Comparison of ENCODE assay signal across 17 cellular contexts in the genomic region with DNA sequence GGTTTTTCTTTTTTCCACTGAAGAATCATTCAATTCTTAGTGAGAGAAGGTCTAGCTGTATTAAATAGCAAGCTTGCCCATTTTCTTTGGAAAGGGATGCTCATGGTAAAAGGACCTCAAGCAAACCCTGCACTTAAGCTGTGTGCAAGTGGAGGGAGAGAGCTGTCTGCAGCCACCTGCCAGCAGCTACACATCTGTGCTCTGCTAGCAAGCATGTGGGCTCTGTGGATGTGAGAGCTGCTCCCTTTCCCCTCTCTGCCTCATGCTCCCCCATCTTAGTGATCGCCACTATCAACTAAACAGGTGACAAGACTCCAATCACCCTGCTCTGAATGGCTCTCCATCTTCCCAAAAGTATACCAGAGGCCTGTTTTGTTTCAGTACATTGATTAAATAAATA.
"Had no signal": no experiment of that assay in that cellular context is flagged by ENCODE, and none has a peak within 500 bp of the region (broad histone marks: within the 10 kb centered on the region; RNA-seq: fewer than 3 reads in every experiment).

No MANE protein-coding gene starts in this region.

- H3K4me3 Mint-ChIP-seq: activated CD4-positive, alpha-beta memory T cell treated with anti-CD3 and anti-CD28 coated beads, Interleukin-2, amount 10 ng/mL, durations not matched to agents 7 days and 5 days; activated CD4-positive, alpha-beta T cell treated with anti-CD3 and anti-CD28 coated beads for 36 hours; activated naive CD8-positive, alpha-beta T cell treated with anti-CD3 and anti-CD28 coated beads for 36 hours; dendritic cell treated with granulocyte-macrophage colony-stimulating factor and Interleukin-4, amounts not matched to agents 40 ng/mL and 50 ng/mL, for 4 days; effector memory CD8-positive, alpha-beta T cell; neural crest cell; stimulated activated naive CD8-positive, alpha-beta T cell treated with anti-CD3 and anti-CD28 coated beads, Interleukin-15, amount 100 ng/mL, for 72 hours had no signal

- H3K36me3 Mint-ChIP-seq: activated naive CD8-positive, alpha-beta T cell treated with anti-CD3 and anti-CD28 coated beads for 36 hours had no signal

- H3K9me3 Mint-ChIP-seq: activated CD4-positive, alpha-beta memory T cell treated with anti-CD3 and anti-CD28 coated beads, Interleukin-2, amount 10 ng/mL, durations not matched to agents 7 days and 5 days; activated naive CD8-positive, alpha-beta T cell treated with anti-CD3 and anti-CD28 coated beads for 36 hours; dendritic cell treated with granulocyte-macrophage colony-stimulating factor and Interleukin-4, amounts not matched to agents 40 ng/mL and 50 ng/mL, for 4 days; effector memory CD8-positive, alpha-beta T cell; neural crest cell; stimulated activated naive CD8-positive, alpha-beta T cell treated with anti-CD3 and anti-CD28 coated beads, Interleukin-15, amount 100 ng/mL, for 72 hours had no signal

- H3K27ac Mint-ChIP-seq: activated CD4-positive, alpha-beta memory T cell treated with anti-CD3 and anti-CD28 coated beads, Interleukin-2, amount 10 ng/mL, durations not matched to agents 7 days and 5 days; activated CD4-positive, alpha-beta T cell treated with anti-CD3 and anti-CD28 coated beads for 36 hours; activated naive CD8-positive, alpha-beta T cell treated with anti-CD3 and anti-CD28 coated beads for 36 hours; dendritic cell treated with granulocyte-macrophage colony-stimulating factor and Interleukin-4, amounts not matched to agents 40 ng/mL and 50 ng/mL, for 4 days; effector memory CD8-positive, alpha-beta T cell; stimulated activated naive CD8-positive, alpha-beta T cell treated with anti-CD3 and anti-CD28 coated beads, Interleukin-15, amount 100 ng/mL, for 72 hours had no signal

- H3K27me3 Mint-ChIP-seq: activated CD4-positive, alpha-beta memory T cell treated with anti-CD3 and anti-CD28 coated beads, Interleukin-2, amount 10 ng/mL, durations not matched to agents 7 days and 5 days; dendritic cell treated with granulocyte-macrophage colony-stimulating factor and Interleukin-4, amounts not matched to agents 40 ng/mL and 50 ng/mL, for 4 days had no signal

- H3K4me3 ChIP-seq: gastroesophageal sphincter, ovary, testis, upper lobe of right lung had no signal

- DNase-seq: activated CD4-positive, alpha-beta memory T cell treated with anti-CD3 and anti-CD28 coated beads, Interleukin-2, amount 10 ng/mL, durations not matched to agents 7 days and 5 days; activated CD4-positive, alpha-beta T cell treated with anti-CD3 and anti-CD28 coated beads for 36 hours; activated gamma-delta T cell; activated naive CD8-positive, alpha-beta T cell treated with anti-CD3 and anti-CD28 coated beads for 36 hours; activated T-cell treated with anti-CD3 and anti-CD28 coated beads, Interleukin-2, amount 50 U/mL, for 48 hours; anterior cingulate cortex; cerebellar nuclear complex; effector memory CD8-positive, alpha-beta T cell; kidney; ovary; stimulated activated CD4-positive, alpha-beta T cell treated with anti-CD3 and anti-CD28 coated beads, Interleukin-4, amount 100 ng/mL, for 4 hours; stimulated activated naive CD8-positive, alpha-beta T cell treated with anti-CD3 and anti-CD28 coated beads, Interleukin-15, amount 100 ng/mL, for 72 hours; testis; upper lobe of right lung had no signal

- H3K4me1 Mint-ChIP-seq: activated CD4-positive, alpha-beta memory T cell treated with anti-CD3 and anti-CD28 coated beads, Interleukin-2, amount 10 ng/mL, durations not matched to agents 7 days and 5 days; activated CD4-positive, alpha-beta T cell treated with anti-CD3 and anti-CD28 coated beads for 36 hours had no signal
